In the genomic region with DNA sequence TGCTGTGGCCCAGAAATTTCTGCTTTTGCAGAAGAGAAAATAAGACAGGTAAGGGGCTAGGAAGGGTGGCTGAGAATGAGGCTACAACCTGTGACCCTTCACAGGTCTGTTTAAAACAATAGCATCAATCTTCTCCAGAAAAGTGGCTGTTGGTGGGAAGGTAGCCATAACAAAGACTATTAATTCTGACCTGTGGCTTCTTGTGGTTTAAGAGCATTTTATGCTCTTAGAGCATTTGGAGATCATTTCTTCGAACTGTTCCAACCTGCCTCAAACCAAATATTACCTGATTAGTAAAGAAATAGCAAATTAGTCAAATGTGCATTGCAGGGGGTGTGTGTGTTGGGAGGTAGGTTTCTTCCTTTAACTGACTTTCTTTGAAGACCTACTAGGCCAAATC, we compare ENCODE assay signal across 29 cellular contexts. TPM values are rescaled to one million over a fixed set of nuclear protein-coding genes. Genes with fewer than 3 reads are reported as not detected.
A peak's percentile ranks its signal among the peaks of the same experiment; 100 is the strongest.
DNase-seq lines count a peak whose midpoint lies in the region; ATAC-seq and TF ChIP-seq lines count a peak whose summit lies in the region.
"Had no signal": no experiment of that assay in that cellular context is flagged by ENCODE, and none has a peak within 500 bp of the region (broad histone marks: within the 10 kb centered on the region; RNA-seq: fewer than 3 reads in every experiment).

No MANE protein-coding gene starts in this region.

- no peaks in the 10 kb centered on the region for H3K36me3 ChIP-seq in PC-9 (ENCODE audit: low read depth)
- no peaks in the 10 kb centered on the region for H3K36me3 ChIP-seq in mammary epithelial cell (ENCODE audit: insufficient read depth, low read length)
- H3K36me3 ChIP-seq in smooth muscle cell (ENCODE audit: low read depth) = no peaks in the 10 kb centered on the region
- no peaks in the 10 kb centered on the region for H3K36me3 ChIP-seq in upper lobe of left lung
- H3K36me3 ChIP-seq: MG63, thoracic aorta had no signal

- H3K79me2 ChIP-seq in PC-9 (ENCODE audit: low read depth) (no peaks in the 10 kb centered on the region), mammary epithelial cell (ENCODE audit: insufficient read depth, low read length) (no peaks in the 10 kb centered on the region), smooth muscle cell (ENCODE audit: low read depth) (no peaks in the 10 kb centered on the region)

- H2AFZ ChIP-seq in PC-9 = no peak overlapping the region; the same call in 1 of the 2 replicates
- H2AFZ ChIP-seq in mammary epithelial cell (ENCODE audit: low read depth, low read length) = peak overlapping the region; percentile 23
- no peak overlapping the region for H2AFZ ChIP-seq in smooth muscle cell (ENCODE audit: low read depth)

- no TSS peak for BruUV-seq in PC-9 (replicated peaks; lab: Mats Ljungman, UMichigan)
- no TSS peak for BruUV-seq in mammary epithelial cell (replicated peaks; lab: Mats Ljungman, UMichigan)

- H4K20me1 ChIP-seq in PC-9 (ENCODE audit: insufficient read depth) (no peaks in the 10 kb centered on the region), mammary epithelial cell (ENCODE audit: insufficient read depth, low read length) (no peaks in the 10 kb centered on the region), smooth muscle cell (ENCODE audit: low read depth) (no peaks in the 10 kb centered on the region)

- 8% methylated on average over 1 of the region's 1 CpG for WGBS in mammary epithelial cell (ENCODE audit: low coverage, missing lambda C conversion rate)
- WGBS in smooth muscle cell (ENCODE audit: low lambda C conversion rate) = 75% methylated on average over 1 of the region's 1 CpG
- 74 to 82% methylated on average over 1 of the region's 1 CpG for WGBS in upper lobe of left lung, 2 donors

- intact Hi-C loops in PC-9 (cut with micrococcal nuclease; ENCODE audit: unreplicated experiment) = no loop called here
- intact Hi-C loops in mammary epithelial cell (cut with micrococcal nuclease) = no loop called here

- H3K36me3 Mint-ChIP-seq in activated T-cell treated with anti-CD3 and anti-CD28 coated beads, Interleukin-2, amount 50 U/mL, for 24 hours (ENCODE audit: low read depth) = no peaks in the 10 kb centered on the region
- peaks cover under 1% of the 10 kb centered on the region for H3K36me3 Mint-ChIP-seq in nephron progenitor cell (ENCODE audit: low read depth)

- H3K4me1 ChIP-seq in PC-9 (replicated peaks; ENCODE audit: insufficient read depth) (peaks cover 40% of the 10 kb centered on the region), mammary epithelial cell (ENCODE audit: insufficient read depth, low read length) (peaks cover 28% of the 10 kb centered on the region), smooth muscle cell (ENCODE audit: low read depth) (no peaks in the 10 kb centered on the region), upper lobe of left lung (peaks cover 0 to 6% (median 4%) of the 10 kb centered on the region in 4 donors)

- no peaks in the 10 kb centered on the region; the same call in 1 of the 2 replicates for H3K9me3 ChIP-seq in PC-9 (ENCODE audit: insufficient read depth, low read depth)
- H3K9me3 ChIP-seq in mammary epithelial cell (replicated peaks; ENCODE audit: insufficient read depth, low read length) = peaks cover under 1% of the 10 kb centered on the region
- no peaks in the 10 kb centered on the region for H3K9me3 ChIP-seq in smooth muscle cell (replicated peaks; ENCODE audit: low read depth)
- no peaks in the 10 kb centered on the region for H3K9me3 ChIP-seq in upper lobe of left lung
- H3K9me3 ChIP-seq: body of pancreas, MG63, mucosa of descending colon, thoracic aorta had no signal

- H3K9me3 Mint-ChIP-seq in activated T-cell treated with anti-CD3 and anti-CD28 coated beads, Interleukin-2, amount 50 U/mL, for 24 hours = peaks cover under 1% of the 10 kb centered on the region
- peaks cover 2% of the 10 kb centered on the region for H3K9me3 Mint-ChIP-seq in nephron progenitor cell

- H3K27me3 Mint-ChIP-seq in activated T-cell treated with anti-CD3 and anti-CD28 coated beads, Interleukin-2, amount 50 U/mL, for 24 hours = peaks cover 6% of the 10 kb centered on the region
- peaks cover 14% of the 10 kb centered on the region for H3K27me3 Mint-ChIP-seq in nephron progenitor cell (ENCODE audit: low read depth, poor library complexity)

- H3K27ac ChIP-seq in PC-9 (peak overlapping the region; percentile 98; the same call in 1 of the 2 replicates), mammary epithelial cell (ENCODE audit: insufficient read depth, low read depth, low read length) (peak overlapping the region; percentile 97), smooth muscle cell (ENCODE audit: low read depth) (peak overlapping the region; percentile 91), upper lobe of left lung (no peak overlapping the region)
- H3K27ac ChIP-seq: body of pancreas, thoracic aorta had no signal

- H3K4me1 Mint-ChIP-seq in activated T-cell treated with anti-CD3 and anti-CD28 coated beads, Interleukin-2, amount 50 U/mL, for 24 hours (ENCODE audit: low read depth) = peaks cover 34% of the 10 kb centered on the region
- peaks cover 8% of the 10 kb centered on the region for H3K4me1 Mint-ChIP-seq in nephron progenitor cell

- H3K9ac ChIP-seq in mammary epithelial cell (ENCODE audit: insufficient read depth, low read length) (no peak overlapping the region), smooth muscle cell (ENCODE audit: low read depth) (no peak overlapping the region)

- no peak overlapping the region for H3K4me3 Mint-ChIP-seq in activated T-cell treated with anti-CD3 and anti-CD28 coated beads, Interleukin-2, amount 50 U/mL, for 24 hours
- no peak overlapping the region for H3K4me3 Mint-ChIP-seq in nephron progenitor cell
- H3K4me3 Mint-ChIP-seq: activated CD4-positive, alpha-beta memory T cell treated with anti-CD3 and anti-CD28 coated beads, Interleukin-2, amount 10 ng/mL, durations not matched to agents 7 days and 5 days; CD14-positive monocyte; natural killer cell treated with Interleukin-12 subunit alpha and Interleukin-12 subunit beta and Interleukin-15 and Interleukin-18, amount 100 ng/mL, for 72 hours; stimulated activated naive B cell treated with anti-CD40 and anti-IgM and Interleukin-4, amounts not matched to agents 10 μg/mL and 1 μg/mL and 100 μg/mL, for 72 hours had no signal

- peak overlapping the region; percentile 11 for H3K27ac Mint-ChIP-seq in activated T-cell treated with anti-CD3 and anti-CD28 coated beads, Interleukin-2, amount 50 U/mL, for 24 hours
- no peak overlapping the region for H3K27ac Mint-ChIP-seq in nephron progenitor cell
- H3K27ac Mint-ChIP-seq: activated CD4-positive, alpha-beta memory T cell treated with anti-CD3 and anti-CD28 coated beads, Interleukin-2, amount 10 ng/mL, durations not matched to agents 7 days and 5 days; natural killer cell treated with Interleukin-12 subunit alpha and Interleukin-12 subunit beta and Interleukin-15 and Interleukin-18, amount 100 ng/mL, for 72 hours; stimulated activated naive B cell treated with anti-CD40 and anti-IgM and Interleukin-4, amounts not matched to agents 10 μg/mL and 1 μg/mL and 100 μg/mL, for 72 hours had no signal

- no peaks in the 10 kb centered on the region for H3K9me2 ChIP-seq in PC-9 (ENCODE audit: insufficient read depth)

- TF ChIP-seq EP300 in upper lobe of left lung (IDR thresholded peaks at IDR 0.05) = no peak

- no peak for TF ChIP-seq POLR2A in upper lobe of left lung (IDR thresholded peaks at IDR 0.05)

- H3K4me2 ChIP-seq in PC-9 = no peak overlapping the region
- no peak overlapping the region for H3K4me2 ChIP-seq in mammary epithelial cell (ENCODE audit: insufficient read depth, low read depth, low read length)
- no peak overlapping the region for H3K4me2 ChIP-seq in smooth muscle cell

- no peak for DNase-seq in activated T-cell treated with anti-CD3 and anti-CD28 coated beads, Interleukin-2, amount 50 U/mL, for 24 hours
- no peak for DNase-seq in activated T-cell treated with anti-CD3 and anti-CD28 coated beads, Interleukin-2, amount 50 U/mL, for 1 hour
- DNase-seq in PC-9 (no peak), mammary epithelial cell (peak; percentile 74), smooth muscle cell (lab: John Stamatoyannopoulos, UW; ENCODE audit: unreplicated experiment) (no peak), upper lobe of left lung (no peak), NCI-H345 (lab: John Stamatoyannopoulos, UW) (no peak), nephron progenitor cell (no peak)
- DNase-seq: activated CD4-positive, alpha-beta memory T cell treated with anti-CD3 and anti-CD28 coated beads, Interleukin-2, amount 10 ng/mL, durations not matched to agents 7 days and 5 days; activated CD4-positive, CD25-positive, alpha-beta regulatory T cell treated with anti-CD3 and anti-CD28 coated beads, Interleukin-2, amount 50 U/mL, for 72 hours; activated effector memory CD4-positive, alpha-beta T cell treated with Interleukin-2 at 50 U/mL for 16 hours; body of pancreas; dermis blood vessel endothelial cell; DND-41; GF-D8; KBM-7; left cardiac atrium; mucosa of descending colon; NCI-H1105; NCI-H187; NCI-H524; OCI-M1; stimulated activated naive B cell treated with anti-CD40 and anti-IgM and Interleukin-4, amounts not matched to agents 10 μg/mL and 1 μg/mL and 100 μg/mL, for 72 hours had no signal

- no peak for TF ChIP-seq CTCF in PC-9 (conservative IDR thresholded peaks at IDR 0.05)
- no peak for TF ChIP-seq CTCF in mammary epithelial cell (conservative IDR thresholded peaks at IDR 0.05 in 1 of 2, IDR thresholded peaks at IDR 0.05 in 1 of 2; ENCODE audit: extremely low read depth in 1 of 2, insufficient read depth in 1 of 2, low read depth in 1 of 2, low read length in 2 of 2)
- no peak for TF ChIP-seq CTCF in smooth muscle cell (IDR thresholded peaks at IDR 0.05; ENCODE audit: borderline replicate concordance, insufficient read depth, poor library complexity, severe bottlenecking)
- no peak for TF ChIP-seq CTCF in upper lobe of left lung (IDR thresholded peaks at IDR 0.05)
- no peak for TF ChIP-seq CTCF in nephron progenitor cell (IDR thresholded peaks at IDR 0.05)

- no peak for ATAC-seq in upper lobe of left lung (ENCODE audit: low FRiP score in 2 of 2)
- ATAC-seq: body of pancreas; left cardiac atrium; mucosa of descending colon; natural killer cell treated with Interleukin-12 subunit alpha and Interleukin-12 subunit beta and Interleukin-15 and Interleukin-18, amount 100 ng/mL, for 72 hours; Right ventricle myocardium inferior; stimulated activated naive B cell treated with anti-CD40 and anti-IgM and Interleukin-4, amounts not matched to agents 10 μg/mL and 1 μg/mL and 100 μg/mL, for 72 hours had no signal

- H3F3A ChIP-seq in PC-9 (ENCODE audit: insufficient read depth, low read depth) (peaks cover 22% of the 10 kb centered on the region), smooth muscle cell (ENCODE audit: low read depth) (peaks cover 6% of the 10 kb centered on the region)

- POLR2A ChIA-PET in PC-9 (lab: Charles Lee; ENCODE audit: unreplicated experiment) = no interaction called here

- H3K27me3 ChIP-seq in PC-9 (ENCODE audit: insufficient read depth, low read depth) (no peaks in the 10 kb centered on the region), mammary epithelial cell (ENCODE audit: insufficient read depth, low read length) (no peaks in the 10 kb centered on the region), smooth muscle cell (ENCODE audit: low read depth) (no peaks in the 10 kb centered on the region), upper lobe of left lung (no peaks in the 10 kb centered on the region)
- H3K27me3 ChIP-seq: body of pancreas, MG63 had no signal

- dilution Hi-C loops in mammary epithelial cell (cut with HindIII; ENCODE audit: low sequenced_read_pairs) = no loop called here

- in situ Hi-C loops in mammary epithelial cell (cut with MboI; ENCODE audit: low sequenced_read_pairs in 2 of 2) = no loop called here

- CTCF ChIA-PET in PC-9 (lab: Charles Lee) (no interaction called here), mammary epithelial cell (lab: Charles Lee; ENCODE audit: low non-redundant PET) (no interaction called here)

- H3K4me3 ChIP-seq in PC-9 = no peak overlapping the region
- H3K4me3 ChIP-seq in mammary epithelial cell (replicated peaks in 1 of 3; ENCODE audit: insufficient read depth in 1 of 3, low read depth in 2 of 3, low read length in 3 of 3) = no peak overlapping the region
- H3K4me3 ChIP-seq in smooth muscle cell = no peak overlapping the region
- no peak overlapping the region for H3K4me3 ChIP-seq in upper lobe of left lung
- H3K4me3 ChIP-seq: body of pancreas, lung, MG63, mucosa of descending colon, thoracic aorta had no signal

RNA-seq across cellular contexts. Expression of gene TCP11L2, which starts 15.2 kb away (rescaled TPM):
- total RNA-seq in PC-9 (2021) = 34.6 and 35.1 TPM in 2 replicates
- 10 to 100 TPM; 19.4 to 62.2 TPM for total RNA-seq in mammary epithelial cell
- polyA plus RNA-seq in mammary epithelial cell = 6.1 TPM
- 50.2 TPM for polyA minus RNA-seq in mammary epithelial cell
- total RNA-seq in smooth muscle cell = 15.1 and 19.1 TPM in 2 replicates
- polyA plus RNA-seq in smooth muscle cell = 2.4 and 3.5 TPM in 2 replicates
- 10 to 100 TPM; 43.2 to 77.5 (median 56.2) TPM for total RNA-seq in upper lobe of left lung

RNA-seq across cellular contexts. Expression of gene CKAP4, which starts 39.5 kb away (rescaled TPM):
- 73.6 and 81.5 TPM in 2 replicates for total RNA-seq in PC-9 (2021)
- total RNA-seq in mammary epithelial cell = 100 to 1,000 TPM in 1 of 2 donors, 10 to 100 TPM in 1; 88.4 to 123 TPM
- 74.7 TPM for polyA plus RNA-seq in mammary epithelial cell
- polyA minus RNA-seq in mammary epithelial cell = 44.0 TPM
- 241 and 294 TPM in 2 replicates for total RNA-seq in smooth muscle cell
- 358 and 486 TPM in 2 replicates for polyA plus RNA-seq in smooth muscle cell
- 10 to 100 TPM; 16.8 to 70.8 (median 44.5) TPM for total RNA-seq in upper lobe of left lung

Comparison
In these comparisons a context has a peak if more than half of its experiments do, and no peak if none do; other contexts are left out.
1. H3K27ac ChIP-seq: peak in PC-9 (single experiment), mammary epithelial cell (single experiment) and smooth muscle cell (single experiment); none in upper lobe of left lung (0 of 4).